ENCODE assay signal across 28 cellular contexts in the genomic region with DNA sequence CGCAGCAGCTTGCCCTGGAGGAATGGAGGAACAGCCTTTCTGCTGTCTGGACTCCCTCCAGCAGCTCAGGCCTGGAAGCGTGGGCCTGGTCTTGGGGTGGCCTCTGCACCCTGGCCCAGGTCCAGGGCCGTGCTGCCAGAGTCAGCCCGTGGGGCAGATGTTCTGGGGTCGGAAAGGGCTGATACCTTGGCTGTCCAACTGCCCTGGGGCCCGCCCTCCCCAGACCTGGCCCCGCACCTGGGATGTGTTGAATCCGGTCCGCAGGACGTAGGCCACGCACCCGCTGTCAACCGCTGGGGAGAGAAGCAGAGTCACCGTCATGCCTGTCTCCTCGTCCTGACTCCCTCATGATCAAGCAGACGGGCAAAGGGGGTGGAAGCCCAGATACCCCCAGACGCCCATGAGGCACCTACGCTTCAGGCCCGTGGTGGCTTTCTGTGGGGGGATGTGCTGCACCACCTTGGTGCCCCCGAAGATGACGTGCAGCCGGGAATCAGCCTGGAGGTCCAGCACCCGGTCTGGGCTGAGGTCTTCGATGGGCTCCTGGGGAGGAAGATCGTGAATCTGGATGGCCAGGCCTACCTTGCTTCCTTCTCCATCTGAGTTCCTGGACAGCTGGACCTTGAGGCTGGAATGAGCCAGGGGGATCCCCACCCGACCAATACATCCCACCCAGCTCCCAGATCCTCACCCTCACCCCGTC. TPM values are rescaled to one million over a fixed set of nuclear protein-coding genes. Genes with fewer than 3 reads are reported as not detected.
"Had no signal": no experiment of that assay in that cellular context is flagged by ENCODE, and none has a peak within 500 bp of the region (broad histone marks: within the 10 kb centered on the region; RNA-seq: fewer than 3 reads in every experiment).

No MANE protein-coding gene starts in this region.

- H3K9me3 Mint-ChIP-seq: activated T-cell treated with anti-CD3 and anti-CD28 coated beads, Interleukin-2, amount 50 U/mL, for 24 hours; activated T-helper 17 cell treated with anti-CD3 and anti-CD28 coated beads, Interleukin-2, amount 50 U/mL, for 72 hours; memory B cell; natural killer cell treated with Interleukin-12 subunit alpha and Interleukin-12 subunit beta and Interleukin-15 and Interleukin-18, amount 100 ng/mL, for 72 hours; stimulated activated naive CD8-positive, alpha-beta T cell treated with anti-CD3 and anti-CD28 coated beads, Interleukin-15, Interleukin-2, amounts not matched to agents 100 ng/mL and 50 ng/mL, for 24 hours had no signal

- H3K4me3 Mint-ChIP-seq: activated T-cell treated with anti-CD3 and anti-CD28 coated beads, Interleukin-2, amount 50 U/mL, for 24 hours; activated T-helper 17 cell treated with anti-CD3 and anti-CD28 coated beads, Interleukin-2, amount 50 U/mL, for 72 hours; memory B cell; natural killer cell treated with Interleukin-12 subunit alpha and Interleukin-12 subunit beta and Interleukin-15 and Interleukin-18, amount 100 ng/mL, for 72 hours; stimulated activated naive CD8-positive, alpha-beta T cell treated with anti-CD3 and anti-CD28 coated beads, Interleukin-15, Interleukin-2, amounts not matched to agents 100 ng/mL and 50 ng/mL, for 24 hours had no signal

- H3K27ac ChIP-seq: colonic mucosa, dorsolateral prefrontal cortex, esophagus squamous epithelium, heart left ventricle, neutrophil, pancreas, psoas muscle, right atrium auricular region, thyroid gland, WERI-Rb-1 had no signal

- H3K4me3 ChIP-seq: colonic mucosa, dorsolateral prefrontal cortex, esophagus squamous epithelium, heart left ventricle, pancreas, psoas muscle, right atrium auricular region, thyroid gland had no signal

- H3K27ac Mint-ChIP-seq: activated T-cell treated with anti-CD3 and anti-CD28 coated beads, Interleukin-2, amount 50 U/mL, for 24 hours; activated T-helper 17 cell treated with anti-CD3 and anti-CD28 coated beads, Interleukin-2, amount 50 U/mL, for 72 hours; memory B cell; natural killer cell treated with Interleukin-12 subunit alpha and Interleukin-12 subunit beta and Interleukin-15 and Interleukin-18, amount 100 ng/mL, for 72 hours; stimulated activated naive CD8-positive, alpha-beta T cell treated with anti-CD3 and anti-CD28 coated beads, Interleukin-15, Interleukin-2, amounts not matched to agents 100 ng/mL and 50 ng/mL, for 24 hours had no signal

- H3K9me3 ChIP-seq: colonic mucosa, esophagus squamous epithelium, heart left ventricle, neutrophil, pancreas, psoas muscle, right atrium auricular region, thyroid gland had no signal

- H3K4me1 ChIP-seq: colonic mucosa, pancreas, psoas muscle, thyroid gland had no signal

- DNase-seq: activated CD4-positive, alpha-beta T cell treated with anti-CD3 and anti-CD28 coated beads for 1 hour; activated CD4-positive, alpha-beta T cell treated with anti-CD3 and anti-CD28 coated beads, Interleukin-2, amount 50 U/mL, for 4 hours; activated CD8-positive, alpha-beta memory T cell treated with anti-CD3 and anti-CD28 coated beads for 24 hours; activated CD8-positive, alpha-beta memory T cell treated with anti-CD3 and anti-CD28 coated beads, Interleukin-2, amount 50 U/mL, for 4 hours; activated naive CD4-positive, alpha-beta T cell treated with Interleukin-2 at 50 U/mL for 16 hours; activated T-cell treated with anti-CD3 and anti-CD28 coated beads, Interleukin-2, amount 50 U/mL, for 24 hours; amygdala; colonic mucosa; dorsolateral prefrontal cortex; esophagus squamous epithelium; heart left ventricle; kidney glomerular epithelial cell; stimulated activated CD4-positive, alpha-beta T cell treated with anti-CD3 and anti-CD28 coated beads, Interleukin-12 subunit alpha, Interleukin-12 subunit beta, amount 100 ng/mL, for 4 hours; stimulated activated CD4-positive, alpha-beta T cell treated with anti-CD3 and anti-CD28 coated beads, Interleukin-4, amount 100 ng/mL, for 4 hours; substantia nigra; T-helper 1 cell; thyroid gland; WERI-Rb-1 had no signal

- ATAC-seq: activated T-helper 17 cell treated with anti-CD3 and anti-CD28 coated beads, Interleukin-2, amount 50 U/mL, for 72 hours; heart left ventricle; natural killer cell treated with Interleukin-12 subunit alpha and Interleukin-12 subunit beta and Interleukin-15 and Interleukin-18, amount 100 ng/mL, for 72 hours; pancreas; psoas muscle had no signal

- H3K4me1 Mint-ChIP-seq: activated T-helper 17 cell treated with anti-CD3 and anti-CD28 coated beads, Interleukin-2, amount 50 U/mL, for 72 hours had no signal

- FAIRE-seq: bronchial epithelial cell, pancreas, TTC549 had no signal

- H3K27me3 ChIP-seq: colonic mucosa, dorsolateral prefrontal cortex, esophagus squamous epithelium, heart left ventricle, neutrophil, pancreas, right atrium auricular region, thyroid gland had no signal

- H3K27me3 Mint-ChIP-seq: activated T-cell treated with anti-CD3 and anti-CD28 coated beads, Interleukin-2, amount 50 U/mL, for 24 hours; activated T-helper 17 cell treated with anti-CD3 and anti-CD28 coated beads, Interleukin-2, amount 50 U/mL, for 72 hours; memory B cell; natural killer cell treated with Interleukin-12 subunit alpha and Interleukin-12 subunit beta and Interleukin-15 and Interleukin-18, amount 100 ng/mL, for 72 hours; stimulated activated naive CD8-positive, alpha-beta T cell treated with anti-CD3 and anti-CD28 coated beads, Interleukin-15, Interleukin-2, amounts not matched to agents 100 ng/mL and 50 ng/mL, for 24 hours had no signal

RNA-seq across cellular contexts. Expression of gene PBX4, which starts 37.3 kb away (rescaled TPM):
- total RNA-seq: right atrium auricular region had no signal
